9 cellular contexts compared by ENCODE assay signal in the genomic region with DNA sequence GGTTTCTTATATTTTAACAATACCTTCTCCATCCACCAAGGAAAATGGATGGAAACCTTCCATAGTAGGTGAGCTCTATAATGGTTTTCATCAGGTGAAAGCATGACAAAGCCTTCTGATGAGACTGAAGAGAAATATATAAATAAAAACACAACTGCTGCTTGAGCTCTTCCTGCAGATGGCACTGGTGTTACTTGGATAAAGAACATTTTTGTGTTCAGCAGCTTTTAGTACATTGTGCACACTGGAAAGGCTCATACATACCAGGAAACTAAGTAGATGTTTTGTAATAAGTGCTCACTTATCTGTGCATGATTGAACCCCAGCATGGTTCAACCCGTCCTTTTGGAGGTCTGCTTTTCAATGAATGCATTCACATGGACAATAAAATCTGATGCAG.
DNase-seq lines count a peak whose midpoint lies in the region; ATAC-seq and TF ChIP-seq lines count a peak whose summit lies in the region.
"Had no signal": no experiment of that assay in that cellular context is flagged by ENCODE, and none has a peak within 500 bp of the region (broad histone marks: within the 10 kb centered on the region; RNA-seq: fewer than 3 reads in every experiment).

No MANE protein-coding gene starts in this region.

- H3K9ac ChIP-seq in colonic mucosa (ENCODE audit: low read depth in 2 of 2, low read length in 2 of 2) (no peak overlapping the region), neural cell (ENCODE audit: low read length) (no peak overlapping the region)

- H3K4me3 ChIP-seq in colonic mucosa (no peak overlapping the region), neural cell (ENCODE audit: low read length) (no peak overlapping the region)

- H3K36me3 ChIP-seq in colonic mucosa (no peaks in the 10 kb centered on the region), neural cell (ENCODE audit: insufficient read depth, low read length) (no peaks in the 10 kb centered on the region)

- no peak overlapping the region for H2AFZ ChIP-seq in neural cell (ENCODE audit: low read depth, low read length)

- no peaks in the 10 kb centered on the region for H3K4me1 ChIP-seq in colonic mucosa

- no peaks in the 10 kb centered on the region for H4K20me1 ChIP-seq in neural cell (ENCODE audit: insufficient read depth)

- ATAC-seq in HG02588 (IDR thresholded peaks at IDR 0.05; ENCODE audit: unreplicated experiment): no peak

- H3K27ac ChIP-seq in colonic mucosa (no peak overlapping the region), neural cell (ENCODE audit: low read length) (no peak overlapping the region)

- no peaks in the 10 kb centered on the region for H3K27me3 ChIP-seq in colonic mucosa
- no peaks in the 10 kb centered on the region for H3K27me3 ChIP-seq in neural cell (ENCODE audit: insufficient read depth, low read depth, low read length)

- intact Hi-C loops in colonic mucosa (cut with DNase I): loop anchor here (5.0 kb wide), 1 partner anchor 332 kb away; no protein-coding TSS in a partner anchor

- H3K9me3 ChIP-seq in colonic mucosa (no peaks in the 10 kb centered on the region), neural cell (ENCODE audit: low read length) (no peaks in the 10 kb centered on the region)

- DNase-seq in EH (ENCODE audit: low read depth) (peak; percentile 37), NCI-H345 treated with DMSO at 0.1 percent for 48 hours (lab: John Stamatoyannopoulos, UW; ENCODE audit: unreplicated experiment) (peak; percentile 32), colonic mucosa (no peak)
- no peak for DNase-seq in activated CD4-positive, CD25-positive, alpha-beta regulatory T cell (lab: John Stamatoyannopoulos, UW)
- no peak for DNase-seq in activated CD4-positive, alpha-beta T cell treated with anti-CD3 and anti-CD28 coated beads, Interleukin-2, amount 50 U/mL, for 1 hour
- DNase-seq in activated CD4-positive, alpha-beta T cell treated with anti-CD3 and anti-CD28 coated beads, Interleukin-2, amount 50 U/mL, for 48 hours: no peak
- DNase-seq: effector memory CD4-positive, alpha-beta T cell had no signal

- TF ChIP-seq CTCF in colonic mucosa (IDR thresholded peaks at IDR 0.05) (peak; percentile 24), neural cell (IDR thresholded peaks at IDR 0.05; ENCODE audit: poor library complexity, severe bottlenecking) (peak; percentile 72)

- TF ChIP-seq RAD21 in neural cell (conservative IDR thresholded peaks at IDR 0.05): peak; percentile 76

- H3F3A ChIP-seq in neural cell (ENCODE audit: insufficient read depth, low read length, poor library complexity, severe bottlenecking): no peaks in the 10 kb centered on the region

- no peak overlapping the region for H3K4me2 ChIP-seq in neural cell (ENCODE audit: low read length)

- no peaks in the 10 kb centered on the region for H3K79me2 ChIP-seq in neural cell (replicated peaks; ENCODE audit: insufficient read depth, low read length)

- TF ChIP-seq EP300 in neural cell (conservative IDR thresholded peaks at IDR 0.05; ENCODE audit: poor library complexity, severe bottlenecking): no peak

- no peaks in the 10 kb centered on the region for H3K9me2 ChIP-seq in neural cell (ENCODE audit: insufficient read depth, low read length)

TF ChIP-seq in neural cell, 6 proteins besides CTCF, POLR2A, EP300 and RAD21:
- TF ChIP-seq SMC3 (conservative IDR thresholded peaks at IDR 0.05; ENCODE audit: poor library complexity) (peak; percentile 72), POLR2AphosphoS5 (IDR thresholded peaks at IDR 0.05) (no peak)

Comparison
In these comparisons a context has a peak if more than half of its experiments do, and no peak if none do; other contexts are left out.
1. DNase-seq: peak in EH (single experiment) and NCI-H345 treated with DMSO at 0.1 percent for 48 hours (single experiment); none in colonic mucosa (single experiment), activated CD4-positive, CD25-positive, alpha-beta regulatory T cell (0 of 4), activated CD4-positive, alpha-beta T cell treated with anti-CD3 and anti-CD28 coated beads, Interleukin-2, amount 50 U/mL, for 1 hour (single experiment) and activated CD4-positive, alpha-beta T cell treated with anti-CD3 and anti-CD28 coated beads, Interleukin-2, amount 50 U/mL, for 48 hours (0 of 2).